In genomic region chr7:151080091-151080521, GRCh38 we compare ENCODE assay signal across 8 cellular contexts.
DNase-seq lines count a peak whose midpoint lies in the region; ATAC-seq and TF ChIP-seq lines count a peak whose summit lies in the region.

No MANE protein-coding gene starts in this region.

- peaks cover 17% of the 10 kb centered on the region; the same call in 1 of the 2 replicates for H3F3A ChIP-seq in MM.1S (ENCODE audit: insufficient read depth, low read length)

- ATAC-seq in GM19025 (IDR thresholded peaks at IDR 0.05; ENCODE audit: low read depth, unreplicated experiment): peak; percentile 2

- DNase-seq in ACHN: peak; percentile 51
- peak; percentile 43 for DNase-seq in MM.1S
- DNase-seq in brain microvascular endothelial cell: no peak
- DNase-seq in NCI-H526 treated with DMSO at 0.1 percent for 48 hours (lab: John Stamatoyannopoulos, UW): no peak
- DNase-seq in activated gamma-delta T cell (lab: John Stamatoyannopoulos, UW): no peak

- no peak for TF ChIP-seq CTCF in MM.1S (IDR thresholded peaks at IDR 0.05; ENCODE audit: low read length)
- no peak for TF ChIP-seq CTCF in brain microvascular endothelial cell (IDR thresholded peaks at IDR 0.05; ENCODE audit: low read depth, low read length, missing control alignments)

- no peaks in the 10 kb centered on the region for H3K9me2 ChIP-seq in MM.1S (replicated peaks; ENCODE audit: insufficient read depth, low read length)

- peaks cover 52% of the 10 kb centered on the region for H3K79me2 ChIP-seq in MM.1S (ENCODE audit: low read length)

- H3K27me3 ChIP-seq in MM.1S (replicated peaks; ENCODE audit: insufficient read depth, low read length): no peaks in the 10 kb centered on the region
- no peaks in the 10 kb centered on the region for H3K27me3 ChIP-seq in brain microvascular endothelial cell (replicated peaks)
- no peaks in the 10 kb centered on the region for H3K27me3 ChIP-seq in layer of hippocampus (ENCODE audit: control insufficient read depth, insufficient read depth, low read length)
- no peaks in the 10 kb centered on the region for H3K27me3 ChIP-seq in subcutaneous abdominal adipose tissue (ENCODE audit: control insufficient read depth in 5 of 5, insufficient read depth in 4 of 5, low read length in 5 of 5)

- peaks cover 19% of the 10 kb centered on the region for H3K4me1 ChIP-seq in MM.1S (ENCODE audit: low read length)
- H3K4me1 ChIP-seq in subcutaneous abdominal adipose tissue (ENCODE audit: control insufficient read depth in 5 of 5, insufficient read depth in 5 of 5, low read length in 5 of 5): peaks cover 4 to 59% (median 49%) of the 10 kb centered on the region in 5 donors

- H3K4me3 ChIP-seq in MM.1S (ENCODE audit: low read length) (peak overlapping the region; percentile 84), brain microvascular endothelial cell (ENCODE audit: low read depth, low read length) (peak overlapping the region; percentile 72), subcutaneous abdominal adipose tissue (ENCODE audit: low read depth in 1 of 5, low read length in 5 of 5) (peak overlapping the region; percentile 80 to 95 (median 83))

- H4K20me1 ChIP-seq in MM.1S (ENCODE audit: insufficient read depth, low read length): no peaks in the 10 kb centered on the region

- no peaks in the 10 kb centered on the region for H3K9me3 ChIP-seq in MM.1S (replicated peaks; ENCODE audit: insufficient read depth, low read length)
- H3K9me3 ChIP-seq in subcutaneous abdominal adipose tissue (ENCODE audit: control insufficient read depth in 5 of 5, low read length in 5 of 5): no peaks in the 10 kb centered on the region

- H3K9ac ChIP-seq in MM.1S (ENCODE audit: low read length) (peak overlapping the region; percentile 92), subcutaneous abdominal adipose tissue (ENCODE audit: low read length in 5 of 5) (peak overlapping the region in 4 of 5 donors; percentile 65 to 92 (median 88))

- 0 out of 2 replicates have a peak, but pooled peaks cover 3% of the 10 kb centered on the region for H3K36me3 ChIP-seq in MM.1S (replicated peaks; ENCODE audit: insufficient read depth, low read length)
- peaks cover 10% of the 10 kb centered on the region for H3K36me3 ChIP-seq in brain microvascular endothelial cell (replicated peaks)
- peaks cover 0 to 25% (median 17%) of the 10 kb centered on the region in 5 donors for H3K36me3 ChIP-seq in subcutaneous abdominal adipose tissue (ENCODE audit: control insufficient read depth in 5 of 5, insufficient read depth in 5 of 5, low read length in 5 of 5)

- H3K4me2 ChIP-seq in MM.1S (ENCODE audit: low read depth, low read length): peak overlapping the region; percentile 71

- H3K27ac ChIP-seq in MM.1S (ENCODE audit: low read length): peak overlapping the region; percentile 45; the same call in 1 of the 2 replicates
- peak overlapping the region; percentile 88 for H3K27ac ChIP-seq in brain microvascular endothelial cell
- peak overlapping the region; percentile 93 for H3K27ac ChIP-seq in layer of hippocampus (ENCODE audit: low read depth, low read length)
- H3K27ac ChIP-seq in subcutaneous abdominal adipose tissue (ENCODE audit: low read depth, low read length): peak overlapping the region; percentile 94

- H2AFZ ChIP-seq in MM.1S (ENCODE audit: low read length): peak overlapping the region; percentile 70

- in situ Hi-C loops in ACHN (cut with HindIII; ENCODE audit: low pct_ligation_motif_present, low pct_unique_long_range_greater_than_20kb, low sequenced_read_pairs) (no loop called here), brain microvascular endothelial cell (cut with HindIII; ENCODE audit: low pct_ligation_motif_present, low sequenced_read_pairs) (no loop called here)

Comparison
In these comparisons a context has a peak if more than half of its experiments do, and no peak if none do; other contexts are left out.
1. DNase-seq: peak in ACHN (single experiment) and MM.1S (single experiment); none in brain microvascular endothelial cell (single experiment), NCI-H526 treated with DMSO at 0.1 percent for 48 hours (single experiment) and activated gamma-delta T cell (single experiment).
2. Peak in every context shown above with its lines, with median percentiles within 50 percentile points of each other: H3K27ac ChIP-seq and H3K4me3 ChIP-seq.